ENCODE assay signal across 1 cellular context in the genomic region with DNA sequence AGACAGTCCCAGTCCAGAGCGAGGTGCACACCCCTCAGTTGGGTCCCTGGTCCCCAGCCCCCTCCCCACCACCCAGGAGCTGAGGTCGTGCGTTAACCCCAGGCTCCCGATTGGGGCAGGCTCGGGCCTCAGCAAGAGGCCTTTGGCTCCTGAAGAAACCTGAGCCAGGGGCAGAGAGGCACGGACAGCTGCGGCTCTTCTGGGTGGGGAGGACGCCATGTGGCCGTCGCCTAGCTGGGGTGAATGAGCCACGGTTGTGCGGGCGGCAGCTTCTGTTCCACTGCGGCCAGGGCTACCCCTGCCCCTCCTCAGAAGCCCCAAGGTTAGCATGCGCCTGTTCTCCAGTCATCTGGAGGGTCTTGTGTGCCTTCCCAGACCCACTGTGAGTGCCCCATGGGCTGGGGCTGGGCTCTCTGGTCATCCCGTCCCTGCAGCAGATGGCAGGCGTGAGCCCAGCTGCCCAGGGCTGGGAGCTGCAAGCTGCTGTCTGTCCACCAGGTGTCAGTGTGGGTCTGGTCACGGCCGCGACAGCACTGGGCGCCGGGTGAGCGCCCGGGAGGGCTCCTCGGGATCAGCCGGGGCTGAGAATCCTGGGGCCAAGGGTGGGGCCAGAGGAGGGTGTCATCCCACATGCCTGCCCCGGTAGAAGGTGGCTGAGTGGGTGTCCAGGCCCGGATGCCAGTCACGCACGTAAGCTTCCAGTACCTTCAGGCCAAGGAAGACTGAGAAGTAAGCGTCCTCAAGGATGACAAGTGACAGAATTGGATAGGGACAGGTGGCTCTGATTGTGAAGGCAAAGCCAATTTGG.
A peak's percentile ranks its signal among the peaks of the same experiment; 100 is the strongest.
TF ChIP-seq lines count a peak whose summit lies in the region.

No MANE protein-coding gene starts in this region.

TF ChIP-seq in K562, 482 proteins besides CTCF, POLR2A, EP300 and RAD21 (continued from another document and continues in another):
- TF ChIP-seq, protein P1, sequence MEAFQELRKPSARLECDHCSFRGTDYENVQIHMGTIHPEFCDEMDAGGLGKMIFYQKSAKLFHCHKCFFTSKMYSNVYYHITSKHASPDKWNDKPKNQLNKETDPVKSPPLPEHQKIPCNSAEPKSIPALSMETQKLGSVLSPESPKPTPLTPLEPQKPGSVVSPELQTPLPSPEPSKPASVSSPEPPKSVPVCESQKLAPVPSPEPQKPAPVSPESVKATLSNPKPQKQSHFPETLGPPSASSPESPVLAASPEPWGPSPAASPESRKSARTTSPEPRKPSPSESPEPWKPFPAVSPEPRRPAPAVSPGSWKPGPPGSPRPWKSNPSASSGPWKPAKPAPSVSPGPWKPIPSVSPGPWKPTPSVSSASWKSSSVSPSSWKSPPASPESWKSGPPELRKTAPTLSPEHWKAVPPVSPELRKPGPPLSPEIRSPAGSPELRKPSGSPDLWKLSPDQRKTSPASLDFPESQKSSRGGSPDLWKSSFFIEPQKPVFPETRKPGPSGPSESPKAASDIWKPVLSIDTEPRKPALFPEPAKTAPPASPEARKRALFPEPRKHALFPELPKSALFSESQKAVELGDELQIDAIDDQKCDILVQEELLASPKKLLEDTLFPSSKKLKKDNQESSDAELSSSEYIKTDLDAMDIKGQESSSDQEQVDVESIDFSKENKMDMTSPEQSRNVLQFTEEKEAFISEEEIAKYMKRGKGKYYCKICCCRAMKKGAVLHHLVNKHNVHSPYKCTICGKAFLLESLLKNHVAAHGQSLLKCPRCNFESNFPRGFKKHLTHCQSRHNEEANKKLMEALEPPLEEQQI (IDR thresholded peaks at IDR 0.05) = no peak
- no peak for TF ChIP-seq ZBTB40 (IDR thresholded peaks at IDR 0.05)
- no peak for TF ChIP-seq ZBTB40 (CRISPR knock-in tag; IDR thresholded peaks at IDR 0.05)
- TF ChIP-seq CBX3 (IDR thresholded peaks at IDR 0.05; ENCODE audit: borderline replicate concordance in 1 of 2, low read length in 2 of 2) = no peak
- TF ChIP-seq CREM (IDR thresholded peaks at IDR 0.05; ENCODE audit: low read depth) = 0 out of 2 replicates have a peak, but pooled peaks have one; percentile 45
- no peak for TF ChIP-seq ZNF780A (CRISPR knock-in tag; IDR thresholded peaks at IDR 0.05)
- no peak for TF ChIP-seq ID3 (CRISPR knock-in tag; IDR thresholded peaks at IDR 0.05)
- no peak for TF ChIP-seq ID3 (tag; IDR thresholded peaks at IDR 0.05)
- TF ChIP-seq TGIF2 (CRISPR knock-in tag; IDR thresholded peaks at IDR 0.05) = no peak
- TF ChIP-seq, protein P2, sequence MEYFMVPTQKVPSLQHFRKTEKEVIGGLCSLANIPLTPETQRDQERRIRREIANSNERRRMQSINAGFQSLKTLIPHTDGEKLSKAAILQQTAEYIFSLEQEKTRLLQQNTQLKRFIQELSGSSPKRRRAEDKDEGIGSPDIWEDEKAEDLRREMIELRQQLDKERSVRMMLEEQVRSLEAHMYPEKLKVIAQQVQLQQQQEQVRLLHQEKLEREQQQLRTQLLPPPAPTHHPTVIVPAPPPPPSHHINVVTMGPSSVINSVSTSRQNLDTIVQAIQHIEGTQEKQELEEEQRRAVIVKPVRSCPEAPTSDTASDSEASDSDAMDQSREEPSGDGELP (CRISPR knock-in tag; IDR thresholded peaks at IDR 0.05; ENCODE audit: borderline replicate concordance) = peak; percentile 73; the same call in 1 of the 2 replicates
- TF ChIP-seq SMARCA4 (IDR thresholded peaks at IDR 0.05) = no peak
- TF ChIP-seq ZNF583 (CRISPR knock-in tag; IDR thresholded peaks at IDR 0.05) = no peak
- no peak for TF ChIP-seq BRD9 (IDR thresholded peaks at IDR 0.05; ENCODE audit: low read depth, partially characterized antibody)
- no peak for TF ChIP-seq ZFP36 (IDR thresholded peaks at IDR 0.05; ENCODE audit: low read depth, low read length, partially characterized antibody)
- no peak for TF ChIP-seq HDAC2 (IDR thresholded peaks at IDR 0.05)
- TF ChIP-seq ERF (CRISPR knock-in tag; IDR thresholded peaks at IDR 0.05) = no peak
- TF ChIP-seq NFXL1 (CRISPR knock-in tag; IDR thresholded peaks at IDR 0.05) = no peak
- no peak for TF ChIP-seq CBX5 (IDR thresholded peaks at IDR 0.05; ENCODE audit: borderline replicate concordance, low read depth)
- no peak for TF ChIP-seq CEBPZ (IDR thresholded peaks at IDR 0.05; ENCODE audit: borderline replicate concordance, low read depth, low read length)
- no peak for TF ChIP-seq SREBF2 (CRISPR knock-in tag; IDR thresholded peaks at IDR 0.05)
- TF ChIP-seq NR2C1 (IDR thresholded peaks at IDR 0.05) = no peak
- TF ChIP-seq NR2C1 (tag; IDR thresholded peaks at IDR 0.05) = no peak
- TF ChIP-seq IRF2 (CRISPR knock-in tag; IDR thresholded peaks at IDR 0.05) = no peak
- no peak for TF ChIP-seq BMI1 (IDR thresholded peaks at IDR 0.05; ENCODE audit: low read length)
- no peak for TF ChIP-seq ZNF347 (CRISPR knock-in tag; IDR thresholded peaks at IDR 0.05; ENCODE audit: low read depth)
- TF ChIP-seq SIN3B (IDR thresholded peaks at IDR 0.05; ENCODE audit: low read depth) = no peak
- peak; percentile 90 for TF ChIP-seq STAG1 (CRISPR knock-in tag; IDR thresholded peaks at IDR 0.05; ENCODE audit: borderline replicate concordance)
- no peak for TF ChIP-seq MEF2A (IDR thresholded peaks at IDR 0.05; ENCODE audit: control insufficient read depth, low read depth, low read length)
- TF ChIP-seq PML (IDR thresholded peaks at IDR 0.05; ENCODE audit: low read length) = no peak
- no peak for TF ChIP-seq TEAD2 (tag; IDR thresholded peaks at IDR 0.05)
- TF ChIP-seq ESRRB (CRISPR knock-in tag; IDR thresholded peaks at IDR 0.05; ENCODE audit: borderline replicate concordance) = no peak
- no peak for TF ChIP-seq SMARCC2 (IDR thresholded peaks at IDR 0.05; ENCODE audit: low read depth)
- TF ChIP-seq U2AF1 (optimal IDR thresholded peaks at IDR 0.05; ENCODE audit: low read depth, low read length) = no peak
- no peak for TF ChIP-seq ZNF57 (CRISPR knock-in tag; IDR thresholded peaks at IDR 0.05)
- no peak for TF ChIP-seq CLOCK (CRISPR knock-in tag; IDR thresholded peaks at IDR 0.05; ENCODE audit: borderline replicate concordance)
- no peak for TF ChIP-seq WHSC1 (IDR thresholded peaks at IDR 0.05; ENCODE audit: low read length)
- no peak for TF ChIP-seq ZNF445 (CRISPR knock-in tag; IDR thresholded peaks at IDR 0.05; ENCODE audit: low read depth)
- peak; percentile 30; the same call in 1 of the 2 replicates for TF ChIP-seq XRCC5 (IDR thresholded peaks at IDR 0.05; ENCODE audit: low read depth, low read length)
- TF ChIP-seq NR3C1 (CRISPR knock-in tag; IDR thresholded peaks at IDR 0.05) = no peak
- no peak for TF ChIP-seq ZNF143 (CRISPR knock-in tag; IDR thresholded peaks at IDR 0.05)
- no peak for TF ChIP-seq RBM17 (IDR thresholded peaks at IDR 0.05; ENCODE audit: borderline replicate concordance, low read depth, low read length)
